Comparison of ENCODE assay signal across 6 cellular contexts in genomic region chr15:40333922-40334492, GRCh38. TPM values are rescaled to one million over a fixed set of nuclear protein-coding genes. Genes with fewer than 3 reads are reported as not detected.
DNase-seq lines count a peak whose midpoint lies in the region; ATAC-seq, FAIRE-seq and TF ChIP-seq lines count a peak whose summit lies in the region.

No MANE protein-coding gene starts in this region.

- H3K9ac ChIP-seq in astrocyte (ENCODE audit: low read length) (peak overlapping the region; percentile 60), mucosa of rectum (ENCODE audit: low read depth in 1 of 2, low read length in 2 of 2) (peak overlapping the region in 1 of 2 donors; percentile 16)

- no peak for FAIRE-seq in astrocyte (lab: Jason Lieb, UNC)

- CTCF ChIA-PET in activated CD8-positive, alpha-beta memory T cell treated with anti-CD3 and anti-CD28 coated beads, Interleukin-2, amount 10 ng/mL, durations not matched to agents 7 days and 5 days (lab: Charles Lee): interaction anchor here (0.7 to 13.7 kb wide), 6 partner anchors 9 to 88 kb away, joined by 3 to 317 read pairs (median 126); partner anchors contain the start of genes INAFM2 and PLCB2
- CTCF ChIA-PET in Calu3 (lab: Charles Lee): no interaction called here

- intact Hi-C loops in Calu3 (cut with micrococcal nuclease; ENCODE audit: unreplicated experiment): no loop called here

- peaks cover 11% of the 10 kb centered on the region for H3K36me3 Mint-ChIP-seq in astrocyte (ENCODE audit: low read depth, unreplicated experiment)
- H3K36me3 Mint-ChIP-seq in activated CD8-positive, alpha-beta memory T cell treated with anti-CD3 and anti-CD28 coated beads, Interleukin-2, amount 10 ng/mL, durations not matched to agents 7 days and 5 days: no peaks in the 10 kb centered on the region
- H3K36me3 Mint-ChIP-seq in Calu3 (ENCODE audit: insufficient read depth, unreplicated experiment): peaks cover 50% of the 10 kb centered on the region

- peak overlapping the region; percentile 36 for H3K27ac ChIP-seq in astrocyte (ENCODE audit: low read depth, low read length)
- H3K27ac ChIP-seq in mucosa of rectum (ENCODE audit: low read depth in 2 of 2, low read length in 2 of 2): peak overlapping the region; percentile 48 to 82

- no TSS peak for BruUV-seq in Calu3 (replicated peaks; lab: Mats Ljungman, UMichigan)

- H3K4me3 Mint-ChIP-seq in astrocyte (ENCODE audit: unreplicated experiment): peak overlapping the region; percentile 71
- no peak overlapping the region for H3K4me3 Mint-ChIP-seq in activated CD8-positive, alpha-beta memory T cell treated with anti-CD3 and anti-CD28 coated beads, Interleukin-2, amount 10 ng/mL, durations not matched to agents 7 days and 5 days
- H3K4me3 Mint-ChIP-seq in Calu3 (ENCODE audit: low read depth, unreplicated experiment): no peak overlapping the region

- H3K4me3 ChIP-seq in astrocyte (ENCODE audit: insufficient read depth, low read depth, low read length): no peak overlapping the region
- H3K4me3 ChIP-seq in mucosa of rectum (ENCODE audit: low read length in 2 of 2): peak overlapping the region in 1 of 2 donors; percentile 2

- H3K4me1 ChIP-seq in astrocyte (ENCODE audit: insufficient read depth, low read length): peaks cover 38% of the 10 kb centered on the region
- H3K4me1 ChIP-seq in mucosa of rectum (ENCODE audit: control insufficient read depth in 2 of 2, insufficient read depth in 2 of 2, low read length in 2 of 2): peaks cover 33 to 38% of the 10 kb centered on the region in 2 donors

- H3K27me3 Mint-ChIP-seq in astrocyte (ENCODE audit: low read depth, unreplicated experiment) (no peaks in the 10 kb centered on the region), Calu3 (ENCODE audit: unreplicated experiment) (no peaks in the 10 kb centered on the region)
- H3K27me3 Mint-ChIP-seq in activated CD8-positive, alpha-beta memory T cell treated with anti-CD3 and anti-CD28 coated beads, Interleukin-2, amount 10 ng/mL, durations not matched to agents 7 days and 5 days: peaks cover 2% of the 10 kb centered on the region

- H3K9me3 ChIP-seq in astrocyte (ENCODE audit: insufficient read depth, low read depth, low read length): no peaks in the 10 kb centered on the region
- H3K9me3 ChIP-seq in mucosa of rectum (ENCODE audit: control insufficient read depth in 2 of 2, low read length in 2 of 2): no peaks in the 10 kb centered on the region

- H3K9me3 Mint-ChIP-seq in astrocyte (ENCODE audit: unreplicated experiment) (peaks cover 2% of the 10 kb centered on the region), Calu3 (ENCODE audit: low read depth, unreplicated experiment) (no peaks in the 10 kb centered on the region)
- no peaks in the 10 kb centered on the region for H3K9me3 Mint-ChIP-seq in activated CD8-positive, alpha-beta memory T cell treated with anti-CD3 and anti-CD28 coated beads, Interleukin-2, amount 10 ng/mL, durations not matched to agents 7 days and 5 days (ENCODE audit: low read depth)

- peaks cover 10% of the 10 kb centered on the region for H4K20me1 ChIP-seq in astrocyte (ENCODE audit: insufficient read depth, low read length)

- H3K36me3 ChIP-seq in astrocyte (ENCODE audit: insufficient read depth, low read length) (peaks cover 3% of the 10 kb centered on the region), mucosa of rectum (ENCODE audit: control insufficient read depth in 2 of 2, insufficient read depth in 2 of 2, low read length in 2 of 2) (no peaks in the 10 kb centered on the region)

- H3K4me1 Mint-ChIP-seq in astrocyte (ENCODE audit: low read depth, unreplicated experiment): peaks cover 49% of the 10 kb centered on the region
- peaks cover 8% of the 10 kb centered on the region for H3K4me1 Mint-ChIP-seq in activated CD8-positive, alpha-beta memory T cell treated with anti-CD3 and anti-CD28 coated beads, Interleukin-2, amount 10 ng/mL, durations not matched to agents 7 days and 5 days
- peaks cover 12% of the 10 kb centered on the region for H3K4me1 Mint-ChIP-seq in Calu3 (ENCODE audit: low read depth, unreplicated experiment)

- H2AFZ ChIP-seq in astrocyte (ENCODE audit: low read depth, low read length): no peak overlapping the region

- H3K4me2 ChIP-seq in astrocyte (ENCODE audit: low read length): peak overlapping the region; percentile 36

- DNase-seq in MV-4-11 (lab: John Stamatoyannopoulos, UW): peak; percentile 96
- DNase-seq in astrocyte (ENCODE audit: low read depth): peak; percentile 66
- DNase-seq in activated CD8-positive, alpha-beta memory T cell treated with anti-CD3 and anti-CD28 coated beads, Interleukin-2, amount 10 ng/mL, durations not matched to agents 7 days and 5 days: no peak
- DNase-seq in Calu3: no peak

- H3K27me3 ChIP-seq in astrocyte (ENCODE audit: insufficient read depth, low read length) (no peaks in the 10 kb centered on the region), mucosa of rectum (ENCODE audit: control insufficient read depth in 2 of 2, insufficient read depth in 2 of 2, low read length in 2 of 2) (no peaks in the 10 kb centered on the region)

- H3K27ac Mint-ChIP-seq in astrocyte (ENCODE audit: unreplicated experiment) (peak overlapping the region; percentile 96), Calu3 (ENCODE audit: unreplicated experiment) (no peak overlapping the region)
- H3K27ac Mint-ChIP-seq in activated CD8-positive, alpha-beta memory T cell treated with anti-CD3 and anti-CD28 coated beads, Interleukin-2, amount 10 ng/mL, durations not matched to agents 7 days and 5 days: no peak overlapping the region

- peaks cover 20% of the 10 kb centered on the region for H3K79me2 ChIP-seq in astrocyte (ENCODE audit: insufficient read depth, low read length)

- no peak for ATAC-seq in GM19463 (IDR thresholded peaks at IDR 0.05; ENCODE audit: unreplicated experiment)
- ATAC-seq in activated CD8-positive, alpha-beta memory T cell treated with anti-CD3 and anti-CD28 coated beads, Interleukin-2, amount 10 ng/mL, durations not matched to agents 7 days and 5 days: no peak

- TF ChIP-seq CTCF in astrocyte (IDR thresholded peaks at IDR 0.05; ENCODE audit: insufficient read depth, low read depth, low read length): no peak
- no peak for TF ChIP-seq CTCF in Calu3 (IDR thresholded peaks at IDR 0.05; ENCODE audit: unreplicated experiment)

RNA-seq across cellular contexts. Expression of gene CCDC9B, which starts 6.7 kb away (rescaled TPM):
- 9.8 and 10.1 TPM in 2 replicates for total RNA-seq in astrocyte
- total RNA-seq in activated CD8-positive, alpha-beta memory T cell treated with anti-CD3 and anti-CD28 coated beads, Interleukin-2, amount 10 ng/mL, durations not matched to agents 7 days and 5 days: 1 to 10 TPM in 1 of 2 experiments, under 1 TPM in 1; 0.45 to 1.5 TPM
- 85.6 and 102 TPM in 2 replicates for total RNA-seq in Calu3 (2022)

RNA-seq across cellular contexts. Expression of gene INAFM2, which starts 10.5 kb away (rescaled TPM):
- total RNA-seq in astrocyte (39.2 and 41.2 TPM in 2 replicates), Calu3 (2022) (14.3 and 16.6 TPM in 2 replicates)
- 10 to 100 TPM in 1 of 2 experiments, 1 to 10 TPM in 1; 4.9 to 10.2 TPM for total RNA-seq in activated CD8-positive, alpha-beta memory T cell treated with anti-CD3 and anti-CD28 coated beads, Interleukin-2, amount 10 ng/mL, durations not matched to agents 7 days and 5 days

RNA-seq across cellular contexts. Expression of gene PHGR1, which starts 16.8 kb away (rescaled TPM):
- total RNA-seq in astrocyte (not detected in 2 replicates), Calu3 (2022) (not detected in 2 replicates)
- total RNA-seq in activated CD8-positive, alpha-beta memory T cell treated with anti-CD3 and anti-CD28 coated beads, Interleukin-2, amount 10 ng/mL, durations not matched to agents 7 days and 5 days: not detected

RNA-seq across cellular contexts. Expression of gene DISP2, which starts 24.0 kb away (rescaled TPM):
- total RNA-seq in astrocyte (1.5 and 3.7 TPM in 2 replicates), Calu3 (2022) (1.1 and 1.3 TPM in 2 replicates)
- under 1 TPM; 0.23 to 0.37 TPM for total RNA-seq in activated CD8-positive, alpha-beta memory T cell treated with anti-CD3 and anti-CD28 coated beads, Interleukin-2, amount 10 ng/mL, durations not matched to agents 7 days and 5 days

RNA-seq across cellular contexts. Expression of gene PLCB2, which starts 26.3 kb away (rescaled TPM):
- total RNA-seq in astrocyte (1.7 and 3.7 TPM in 2 replicates), Calu3 (2022) (37.3 and 43.1 TPM in 2 replicates)
- 100 to 1,000 TPM; 104 to 120 TPM for total RNA-seq in activated CD8-positive, alpha-beta memory T cell treated with anti-CD3 and anti-CD28 coated beads, Interleukin-2, amount 10 ng/mL, durations not matched to agents 7 days and 5 days

Comparison
In these comparisons a context has a peak if more than half of its experiments do, and no peak if none do; other contexts are left out.
1. DNase-seq: peak in MV-4-11 (single experiment) and astrocyte (single experiment); none in activated CD8-positive, alpha-beta memory T cell treated with anti-CD3 and anti-CD28 coated beads, Interleukin-2, amount 10 ng/mL, durations not matched to agents 7 days and 5 days (single experiment) and Calu3 (single experiment).